In genomic region chr3:76735153-76735552, GRCh38 we compare ENCODE assay signal across 29 cellular contexts.
"Had no signal": no experiment of that assay in that cellular context is flagged by ENCODE, and none has a peak within 500 bp of the region (broad histone marks: within the 10 kb centered on the region; RNA-seq: fewer than 3 reads in every experiment).

No MANE protein-coding gene starts in this region.

- ATAC-seq: activated CD8-positive, alpha-beta T cell treated with anti-CD3 and anti-CD28 coated beads for 36 hours; gastroesophageal sphincter; stimulated activated effector memory CD8-positive, alpha-beta T cell treated with anti-CD3 and anti-CD28 coated beads, Interleukin-12 subunit alpha, Interleukin-12 subunit beta, amount 100 ng/mL, for 72 hours had no signal

- H3K27ac ChIP-seq: cardiac muscle cell, colonic mucosa, gastroesophageal sphincter, hepatocyte, left ventricle myocardium inferior, ovary, prostate gland, sigmoid colon, uterus had no signal

- H3K4me3 Mint-ChIP-seq: activated B cell treated with CpG ODN at 0.5 μM for 24 hours; activated CD8-positive, alpha-beta T cell treated with anti-CD3 and anti-CD28 coated beads for 36 hours; activated naive CD8-positive, alpha-beta T cell; mesothelial cell of epicardium; naive B cell; stimulated activated effector memory CD8-positive, alpha-beta T cell treated with anti-CD3 and anti-CD28 coated beads, Interleukin-12 subunit alpha, Interleukin-12 subunit beta, amount 100 ng/mL, for 72 hours; stimulated activated naive CD8-positive, alpha-beta T cell treated with anti-CD3 and anti-CD28 coated beads, Interleukin-15, Interleukin-2, amounts not matched to agents 100 ng/mL and 50 ng/mL, for 24 hours; T-helper 2 cell treated with Interferon-gamma antibody and Interleukin-4, amounts not matched to agents 5 μg/mL and 100 μg/mL, for 36 hours; type B pancreatic cell had no signal

- H3K9me3 ChIP-seq: colonic mucosa, gastroesophageal sphincter, ovary, prostate gland, uterus had no signal

- H3K36me3 Mint-ChIP-seq: activated naive CD8-positive, alpha-beta T cell; naive B cell; stimulated activated effector memory CD8-positive, alpha-beta T cell treated with anti-CD3 and anti-CD28 coated beads, Interleukin-12 subunit alpha, Interleukin-12 subunit beta, amount 100 ng/mL, for 72 hours; type B pancreatic cell had no signal

- H3K4me3 ChIP-seq: cardiac muscle cell, colonic mucosa, gastroesophageal sphincter, hepatocyte, left ventricle myocardium inferior, ovary, prostate gland, sigmoid colon, uterus had no signal

- H3K27me3 Mint-ChIP-seq: activated B cell treated with CpG ODN at 0.5 μM for 24 hours; activated CD8-positive, alpha-beta T cell treated with anti-CD3 and anti-CD28 coated beads for 36 hours; activated naive CD8-positive, alpha-beta T cell; naive B cell; stimulated activated naive CD8-positive, alpha-beta T cell treated with anti-CD3 and anti-CD28 coated beads, Interleukin-15, Interleukin-2, amounts not matched to agents 100 ng/mL and 50 ng/mL, for 24 hours; type B pancreatic cell had no signal

- DNase-seq: activated B cell treated with CpG ODN at 0.5 μM for 24 hours; activated CD4-positive, alpha-beta T cell treated with anti-CD3 and anti-CD28 coated beads, Interleukin-2, amount 50 U/mL, for 1 hour; activated CD8-positive, alpha-beta T cell treated with anti-CD3 and anti-CD28 coated beads for 36 hours; activated naive CD4-positive, alpha-beta T cell; activated T-cell treated with anti-CD3 and anti-CD28 coated beads, Interleukin-2, amount 50 U/mL, for 48 hours; anterior cingulate cortex; cerebellar nuclear complex; colonic mucosa; effector memory CD4-positive, alpha-beta T cell; erythroblast; islet precursor cell; left ventricle myocardium inferior; naive B cell; ovary; sigmoid colon; small intestine; stimulated activated CD4-positive, alpha-beta T cell treated with anti-CD3 and anti-CD28 coated beads, Interleukin-4, amount 100 ng/mL, for 24 hours; substantia nigra; uterus had no signal

- H3K36me3 ChIP-seq: cardiac muscle cell, colonic mucosa, gastroesophageal sphincter, left ventricle myocardium inferior, ovary, prostate gland, sigmoid colon, uterus had no signal

- H3K4me1 Mint-ChIP-seq: activated B cell treated with CpG ODN at 0.5 μM for 24 hours; naive B cell; stimulated activated effector memory CD8-positive, alpha-beta T cell treated with anti-CD3 and anti-CD28 coated beads, Interleukin-12 subunit alpha, Interleukin-12 subunit beta, amount 100 ng/mL, for 72 hours had no signal

- H3K27me3 ChIP-seq: cardiac muscle cell, colonic mucosa, gastroesophageal sphincter, hepatocyte, ovary, sigmoid colon, uterus had no signal

- H3K4me1 ChIP-seq: colonic mucosa, gastroesophageal sphincter, left ventricle myocardium inferior, prostate gland, sigmoid colon, uterus had no signal

- H3K9me3 Mint-ChIP-seq: type B pancreatic cell had no signal

- H3K27ac Mint-ChIP-seq: activated B cell treated with CpG ODN at 0.5 μM for 24 hours; activated CD8-positive, alpha-beta T cell treated with anti-CD3 and anti-CD28 coated beads for 36 hours; activated naive CD8-positive, alpha-beta T cell; mesothelial cell of epicardium; stimulated activated effector memory CD8-positive, alpha-beta T cell treated with anti-CD3 and anti-CD28 coated beads, Interleukin-12 subunit alpha, Interleukin-12 subunit beta, amount 100 ng/mL, for 72 hours; stimulated activated naive CD8-positive, alpha-beta T cell treated with anti-CD3 and anti-CD28 coated beads, Interleukin-15, Interleukin-2, amounts not matched to agents 100 ng/mL and 50 ng/mL, for 24 hours; T-helper 2 cell treated with Interferon-gamma antibody and Interleukin-4, amounts not matched to agents 5 μg/mL and 100 μg/mL, for 36 hours; type B pancreatic cell had no signal
